ENCODE assay signal across 21 cellular contexts in genomic region chr3:976021-976420, GRCh38.
"Had no signal": no experiment of that assay in that cellular context is flagged by ENCODE, and none has a peak within 500 bp of the region (broad histone marks: within the 10 kb centered on the region; RNA-seq: fewer than 3 reads in every experiment).

No MANE protein-coding gene starts in this region.

- H3K4me3 ChIP-seq: cardiac muscle cell had no signal

- H3K9ac ChIP-seq: KMS-11 had no signal

- H3K27me3 Mint-ChIP-seq: activated naive CD4-positive, alpha-beta T cell treated with anti-CD3 and anti-CD28 coated beads, Interleukin-2, amount 50 U/mL, for 24 hours; activated T-cell treated with anti-CD3 and anti-CD28 coated beads, Interleukin-2, amount 50 U/mL, for 24 hours had no signal

- H3K4me3 Mint-ChIP-seq: activated CD8-positive, alpha-beta T cell treated with anti-CD3 and anti-CD28 coated beads, Interleukin-2, amount 10 ng/mL, durations not matched to agents 7 days and 5 days; activated naive CD4-positive, alpha-beta T cell treated with anti-CD3 and anti-CD28 coated beads, Interleukin-2, amount 50 U/mL, for 24 hours; activated T-cell treated with anti-CD3 and anti-CD28 coated beads, Interleukin-2, amount 50 U/mL, for 24 hours; activated T-helper 1 cell treated with anti-CD3 and anti-CD28 coated beads, Interleukin-12 subunit alpha, Interleukin-12 subunit beta, Interleukin-2, Interleukin-4 antibody, amounts not matched to agents 30 ng/mL and 10 ng/mL and 1 ng/mL, durations not matched to agents 14 hours and 24 hours and 36 hours; brain; T-helper 1 cell treated with Interleukin-12 subunit alpha and Interleukin-12 subunit beta and Interleukin-4 antibody, amounts not matched to agents 30 μg/mL and 1 μg/mL, for 36 hours; WTC11 had no signal

- H3K4me2 ChIP-seq: KMS-11 had no signal

- H3K36me3 ChIP-seq: cardiac muscle cell had no signal

- H3K36me3 Mint-ChIP-seq: activated naive CD4-positive, alpha-beta T cell treated with anti-CD3 and anti-CD28 coated beads, Interleukin-2, amount 50 U/mL, for 24 hours; brain had no signal

- H3K27me3 ChIP-seq: cardiac muscle cell had no signal

- ATAC-seq: activated CD8-positive, alpha-beta T cell treated with anti-CD3 and anti-CD28 coated beads, Interleukin-2, amount 10 ng/mL, durations not matched to agents 7 days and 5 days; WTC11 had no signal

- DNase-seq: activated CD4-positive, alpha-beta T cell treated with anti-CD3 and anti-CD28 coated beads for 48 hours; activated CD4-positive, alpha-beta T cell treated with anti-CD3 and anti-CD28 coated beads, Interleukin-2, amount 50 U/mL, for 4 hours; activated CD4-positive, CD25-positive, alpha-beta regulatory T cell treated with anti-CD3 and anti-CD28 coated beads, Interleukin-2, amount 50 U/mL, for 72 hours; activated CD8-positive, alpha-beta memory T cell treated with anti-CD3 and anti-CD28 coated beads, Interleukin-2, amount 50 U/mL, for 48 hours; activated CD8-positive, alpha-beta T cell treated with anti-CD3 and anti-CD28 coated beads, Interleukin-2, amount 10 ng/mL, durations not matched to agents 7 days and 5 days; activated effector memory CD4-positive, alpha-beta T cell treated with Interleukin-2 at 50 U/mL for 16 hours; activated naive CD4-positive, alpha-beta T cell; activated T-cell treated with anti-CD3 and anti-CD28 coated beads, Interleukin-2, amount 50 U/mL, for 24 hours; aorta; NCI-H146; NCI-H187 treated with DMSO at 0.1 percent for 48 hours; NCI-H2081 treated with DMSO at 0.1 percent for 48 hours; NCI-H510A treated with DMSO at 0.1 percent for 48 hours; SHP77 had no signal

- H3K27ac Mint-ChIP-seq: activated CD8-positive, alpha-beta T cell treated with anti-CD3 and anti-CD28 coated beads, Interleukin-2, amount 10 ng/mL, durations not matched to agents 7 days and 5 days; activated naive CD4-positive, alpha-beta T cell treated with anti-CD3 and anti-CD28 coated beads, Interleukin-2, amount 50 U/mL, for 24 hours; activated T-cell treated with anti-CD3 and anti-CD28 coated beads, Interleukin-2, amount 50 U/mL, for 24 hours; activated T-helper 1 cell treated with anti-CD3 and anti-CD28 coated beads, Interleukin-12 subunit alpha, Interleukin-12 subunit beta, Interleukin-2, Interleukin-4 antibody, amounts not matched to agents 30 ng/mL and 10 ng/mL and 1 ng/mL, durations not matched to agents 14 hours and 24 hours and 36 hours; brain; T-helper 1 cell treated with Interleukin-12 subunit alpha and Interleukin-12 subunit beta and Interleukin-4 antibody, amounts not matched to agents 30 μg/mL and 1 μg/mL, for 36 hours; WTC11 had no signal

- H3K27ac ChIP-seq: cardiac muscle cell, KMS-11 had no signal

- H3K4me1 Mint-ChIP-seq: activated naive CD4-positive, alpha-beta T cell treated with anti-CD3 and anti-CD28 coated beads, Interleukin-2, amount 50 U/mL, for 24 hours; WTC11 had no signal
